20 cellular contexts compared by ENCODE assay signal in genomic region chr12:9708853-9709252, GRCh38. TPM values are rescaled to one million over a fixed set of nuclear protein-coding genes. Genes with fewer than 3 reads are reported as not detected.
DNase-seq lines count a peak whose midpoint lies in the region; ATAC-seq, FAIRE-seq and TF ChIP-seq lines count a peak whose summit lies in the region.
"Had no signal": no experiment of that assay in that cellular context is flagged by ENCODE, and none has a peak within 500 bp of the region (broad histone marks: within the 10 kb centered on the region; RNA-seq: fewer than 3 reads in every experiment).

No MANE protein-coding gene starts in this region.

- no peaks in the 10 kb centered on the region for H3K79me2 ChIP-seq in OCI-LY7 (ENCODE audit: insufficient read depth, low read depth, low read length)
- H3K79me2 ChIP-seq: hepatocyte had no signal

- H3K9ac ChIP-seq in kidney (ENCODE audit: low read length in 2 of 2): no peak overlapping the region

- WGBS in sigmoid colon, 2 donors: 87 to 88% methylated on average over 3 of the region's 3 CpGs
- 78 to 80% methylated on average over 3 of the region's 3 CpGs for WGBS in pancreas, 2 donors

- no peak for TF ChIP-seq EP300 in sigmoid colon (IDR thresholded peaks at IDR 0.05)

- H3K9me3 Mint-ChIP-seq in stimulated activated naive CD8-positive, alpha-beta T cell treated with anti-CD3 and anti-CD28 coated beads, Interleukin-15, Interleukin-2, amounts not matched to agents 100 ng/mL and 50 ng/mL, for 24 hours: peaks cover 13% of the 10 kb centered on the region
- peaks cover 22 to 23% of the 10 kb centered on the region in 2 donors for H3K9me3 Mint-ChIP-seq in stimulated activated naive CD8-positive, alpha-beta T cell treated with anti-CD3 and anti-CD28 coated beads, Interleukin-15, amount 100 ng/mL, for 72 hours
- H3K9me3 Mint-ChIP-seq in central memory CD8-positive, alpha-beta T cell: peaks cover 4% of the 10 kb centered on the region
- peaks cover 19% of the 10 kb centered on the region in 2 donors for H3K9me3 Mint-ChIP-seq in stimulated activated naive B cell treated with anti-CD40 and anti-IgM and Interleukin-4, amounts not matched to agents 10 μg/mL and 1 μg/mL and 100 μg/mL, for 72 hours

- intact Hi-C loops in OCI-LY7 (cut with micrococcal nuclease; ENCODE audit: unreplicated experiment) (loop anchor here (1.0 to 5.0 kb wide), 2 partner anchors 75 to 377 kb away; no protein-coding TSS in a partner anchor), sigmoid colon (cut with DNase I) (loop anchor here (2.0 to 10.0 kb wide), 2 partner anchors 74 to 378 kb away; no protein-coding TSS in a partner anchor), pancreas (cut with DNase I) (loop anchor here in 2 of 3 donors (5.0 to 10.0 kb wide), 3 partner anchors 72 to 377 kb away; no protein-coding TSS in a partner anchor), kidney (cut with DNase I) (loop anchor here (5.0 to 10.0 kb wide), 2 partner anchors 77 to 374 kb away; no protein-coding TSS in a partner anchor)

- peak overlapping the region; percentile 56 for H3K27ac ChIP-seq in OCI-LY7 (ENCODE audit: low read depth, low read length, poor library complexity, severe bottlenecking)
- H3K27ac ChIP-seq in sigmoid colon: no peak overlapping the region
- no peak overlapping the region for H3K27ac ChIP-seq in pancreas
- no peak overlapping the region for H3K27ac ChIP-seq in kidney (ENCODE audit: low read depth in 2 of 2, low read length in 2 of 2)
- H3K27ac ChIP-seq: C4-2B, esophagus muscularis mucosa, hepatocyte, HL-60, tibial nerve had no signal

- POLR2A ChIA-PET in OCI-LY7 (lab: Charles Lee): interaction anchor here (0.5 to 2.4 kb wide), 5 partner anchors 9 to 1735 kb away, joined by 3 to 9 read pairs (median 5); no protein-coding TSS in a partner anchor

- H2AFZ ChIP-seq in OCI-LY7 (ENCODE audit: low read length): no peak overlapping the region
- H2AFZ ChIP-seq: hepatocyte had no signal

- no peak overlapping the region for H3K4me2 ChIP-seq in OCI-LY7 (ENCODE audit: low read length)
- H3K4me2 ChIP-seq: hepatocyte had no signal

- ATAC-seq in stimulated activated naive CD8-positive, alpha-beta T cell treated with anti-CD3 and anti-CD28 coated beads, Interleukin-15, amount 100 ng/mL, for 72 hours: no peak
- ATAC-seq in central memory CD8-positive, alpha-beta T cell (replicated peaks; ENCODE audit: extremely low read depth, poor library complexity, severe bottlenecking): no peak
- no peak for ATAC-seq in stimulated activated naive B cell treated with anti-CD40 and anti-IgM and Interleukin-4, amounts not matched to agents 10 μg/mL and 1 μg/mL and 100 μg/mL, for 72 hours (replicated peaks)
- ATAC-seq in pancreas: no peak

- H3K36me3 ChIP-seq in OCI-LY7 (ENCODE audit: insufficient read depth, low read length) (peaks cover 31% of the 10 kb centered on the region), sigmoid colon (no peaks in the 10 kb centered on the region), pancreas (no peaks in the 10 kb centered on the region), kidney (ENCODE audit: control insufficient read depth in 1 of 2, insufficient read depth in 2 of 2, low read length in 2 of 2) (no peaks in the 10 kb centered on the region)
- H3K36me3 ChIP-seq: esophagus muscularis mucosa, stomach, tibial nerve had no signal

- H3K27me3 ChIP-seq in sigmoid colon (no peaks in the 10 kb centered on the region), pancreas (no peaks in the 10 kb centered on the region)
- H3K27me3 ChIP-seq: hepatocyte, stomach, tibial nerve had no signal

- H3K9me3 ChIP-seq in OCI-LY7 (ENCODE audit: low read length) (peaks cover 33% of the 10 kb centered on the region), sigmoid colon (peaks cover 0 to 4% (median 0%) of the 10 kb centered on the region in 4 donors), pancreas (no peaks in the 10 kb centered on the region), kidney (ENCODE audit: control insufficient read depth in 1 of 2, low read length in 2 of 2) (no peaks in the 10 kb centered on the region)
- H3K9me3 ChIP-seq: esophagus muscularis mucosa, stomach, tibial nerve had no signal

- H3K4me1 Mint-ChIP-seq in stimulated activated naive CD8-positive, alpha-beta T cell treated with anti-CD3 and anti-CD28 coated beads, Interleukin-15, Interleukin-2, amounts not matched to agents 100 ng/mL and 50 ng/mL, for 24 hours (ENCODE audit: low read depth): peaks cover 69% of the 10 kb centered on the region
- peaks cover 52% of the 10 kb centered on the region for H3K4me1 Mint-ChIP-seq in stimulated activated naive CD8-positive, alpha-beta T cell treated with anti-CD3 and anti-CD28 coated beads, Interleukin-15, amount 100 ng/mL, for 72 hours
- peaks cover 61% of the 10 kb centered on the region for H3K4me1 Mint-ChIP-seq in central memory CD8-positive, alpha-beta T cell
- peaks cover 61 to 88% of the 10 kb centered on the region in 2 donors for H3K4me1 Mint-ChIP-seq in stimulated activated naive B cell treated with anti-CD40 and anti-IgM and Interleukin-4, amounts not matched to agents 10 μg/mL and 1 μg/mL and 100 μg/mL, for 72 hours

- no peaks in the 10 kb centered on the region for H3K27me3 Mint-ChIP-seq in stimulated activated naive CD8-positive, alpha-beta T cell treated with anti-CD3 and anti-CD28 coated beads, Interleukin-15, Interleukin-2, amounts not matched to agents 100 ng/mL and 50 ng/mL, for 24 hours
- H3K27me3 Mint-ChIP-seq in stimulated activated naive CD8-positive, alpha-beta T cell treated with anti-CD3 and anti-CD28 coated beads, Interleukin-15, amount 100 ng/mL, for 72 hours: no peaks in the 10 kb centered on the region
- no peaks in the 10 kb centered on the region for H3K27me3 Mint-ChIP-seq in central memory CD8-positive, alpha-beta T cell
- no peaks in the 10 kb centered on the region for H3K27me3 Mint-ChIP-seq in stimulated activated naive B cell treated with anti-CD40 and anti-IgM and Interleukin-4, amounts not matched to agents 10 μg/mL and 1 μg/mL and 100 μg/mL, for 72 hours

- H3K4me3 Mint-ChIP-seq in stimulated activated naive CD8-positive, alpha-beta T cell treated with anti-CD3 and anti-CD28 coated beads, Interleukin-15, Interleukin-2, amounts not matched to agents 100 ng/mL and 50 ng/mL, for 24 hours: no peak overlapping the region
- no peak overlapping the region for H3K4me3 Mint-ChIP-seq in stimulated activated naive CD8-positive, alpha-beta T cell treated with anti-CD3 and anti-CD28 coated beads, Interleukin-15, amount 100 ng/mL, for 72 hours
- no peak overlapping the region for H3K4me3 Mint-ChIP-seq in central memory CD8-positive, alpha-beta T cell
- no peak overlapping the region for H3K4me3 Mint-ChIP-seq in stimulated activated naive B cell treated with anti-CD40 and anti-IgM and Interleukin-4, amounts not matched to agents 10 μg/mL and 1 μg/mL and 100 μg/mL, for 72 hours

- H4K20me1 ChIP-seq in OCI-LY7 (ENCODE audit: insufficient read depth, low read length): no peaks in the 10 kb centered on the region

- H3K4me1 ChIP-seq in OCI-LY7 (ENCODE audit: insufficient read depth, low read length, poor library complexity, severe bottlenecking) (peaks cover 78% of the 10 kb centered on the region), sigmoid colon (no peaks in the 10 kb centered on the region), pancreas (no peaks in the 10 kb centered on the region), kidney (ENCODE audit: control insufficient read depth in 1 of 2, insufficient read depth in 1 of 2, low read depth in 1 of 2, low read length in 2 of 2) (no peaks in the 10 kb centered on the region)

- TF ChIP-seq CTCF in OCI-LY7 (conservative IDR thresholded peaks at IDR 0.05; ENCODE audit: low read length) (no peak), sigmoid colon (IDR thresholded peaks at IDR 0.05) (no peak), pancreas (IDR thresholded peaks at IDR 0.05) (no peak), kidney (IDR thresholded peaks at IDR 0.05; ENCODE audit: borderline replicate concordance, extremely low read depth, insufficient read depth) (no peak)

- FAIRE-seq in pancreas (lab: Jason Lieb, UNC) (no peak), kidney (lab: Jason Lieb, UNC) (no peak)
- FAIRE-seq: frontal cortex had no signal

- no peak for TF ChIP-seq POLR2A in sigmoid colon (IDR thresholded peaks at IDR 0.05)

- no peak for DNase-seq in stimulated activated naive CD8-positive, alpha-beta T cell treated with anti-CD3 and anti-CD28 coated beads, Interleukin-15, amount 100 ng/mL, for 72 hours
- DNase-seq in OCI-LY7 (ENCODE audit: low spot score) (no peak), sigmoid colon (no peak), pancreas (no peak), kidney (no peak)
- no peak for DNase-seq in central memory CD8-positive, alpha-beta T cell (ENCODE audit: low spot score in 2 of 2)
- no peak for DNase-seq in stimulated activated naive B cell treated with anti-CD40 and anti-IgM and Interleukin-4, amounts not matched to agents 10 μg/mL and 1 μg/mL and 100 μg/mL, for 72 hours
- DNase-seq: DMS 273 treated with DMSO at 0.1 percent for 48 hours, NCI-H2029 had no signal

- CTCF ChIA-PET in OCI-LY7 (lab: Charles Lee; ENCODE audit: unreplicated experiment): interaction anchor here (1.5 kb wide), 1 partner anchor 9 kb away, joined by 3 read pairs; no protein-coding TSS in a partner anchor

- H3K27ac Mint-ChIP-seq in stimulated activated naive CD8-positive, alpha-beta T cell treated with anti-CD3 and anti-CD28 coated beads, Interleukin-15, Interleukin-2, amounts not matched to agents 100 ng/mL and 50 ng/mL, for 24 hours: peak overlapping the region; percentile 85
- H3K27ac Mint-ChIP-seq in stimulated activated naive CD8-positive, alpha-beta T cell treated with anti-CD3 and anti-CD28 coated beads, Interleukin-15, amount 100 ng/mL, for 72 hours: peak overlapping the region in 1 of 2 donors; percentile 82
- peak overlapping the region; percentile 70 for H3K27ac Mint-ChIP-seq in central memory CD8-positive, alpha-beta T cell (ENCODE audit: low read depth)
- H3K27ac Mint-ChIP-seq in stimulated activated naive B cell treated with anti-CD40 and anti-IgM and Interleukin-4, amounts not matched to agents 10 μg/mL and 1 μg/mL and 100 μg/mL, for 72 hours: peak overlapping the region; percentile 92

- no peak overlapping the region for H3K4me3 ChIP-seq in OCI-LY7 (ENCODE audit: low read depth, low read length, poor library complexity, severe bottlenecking)
- H3K4me3 ChIP-seq in sigmoid colon: no peak overlapping the region
- no peak overlapping the region for H3K4me3 ChIP-seq in pancreas
- no peak overlapping the region for H3K4me3 ChIP-seq in kidney (ENCODE audit: low read length in 2 of 2)
- H3K4me3 ChIP-seq: esophagus muscularis mucosa, hepatocyte, stomach, tibial nerve had no signal

- H3K36me3 Mint-ChIP-seq in stimulated activated naive CD8-positive, alpha-beta T cell treated with anti-CD3 and anti-CD28 coated beads, Interleukin-15, Interleukin-2, amounts not matched to agents 100 ng/mL and 50 ng/mL, for 24 hours (ENCODE audit: low read depth): peaks cover 14% of the 10 kb centered on the region
- peaks cover 8% of the 10 kb centered on the region for H3K36me3 Mint-ChIP-seq in central memory CD8-positive, alpha-beta T cell (ENCODE audit: insufficient read depth)
- peaks cover 54 to 66% of the 10 kb centered on the region in 2 donors for H3K36me3 Mint-ChIP-seq in stimulated activated naive B cell treated with anti-CD40 and anti-IgM and Interleukin-4, amounts not matched to agents 10 μg/mL and 1 μg/mL and 100 μg/mL, for 72 hours

- BruUV-seq in OCI-LY7 (replicated peaks; lab: Mats Ljungman, UMichigan): no TSS peak

- H3K9me2 ChIP-seq in OCI-LY7 (ENCODE audit: insufficient read depth, low read length): no peaks in the 10 kb centered on the region

RNA-seq across cellular contexts. Expression of gene CLECL1, which starts 24.0 kb away (rescaled TPM):
- 68.4 and 73.3 TPM in 2 replicates for total RNA-seq in OCI-LY7 (2014; rRNA removed; shearing (Covaris generic))
- total RNA-seq in OCI-LY7 (2022) (106 and 114 TPM in 2 replicates), sigmoid colon (not detected), pancreas (under 1 TPM in 2 of 6 donors, not detected in 4; 0.31 to 0.43 TPM), kidney (2.1 TPM)
- polyA plus RNA-seq in sigmoid colon (1 to 10 TPM in 1 of 3 donors, not detected in 2; 4.5 TPM), pancreas (not detected), kidney (ENCODE audit: insufficient read depth, low read depth, low replicate concordance) (not detected)
- total RNA-seq: chondrocyte, frontal cortex, hepatocyte, myocyte, tibial nerve had no signal
- polyA plus RNA-seq: AG04450, hepatocyte had no signal

RNA-seq across cellular contexts. Expression of gene CLEC2D, which starts 39.3 kb away (rescaled TPM):
- total RNA-seq in OCI-LY7 (2014; rRNA removed; shearing (Covaris generic)): 56.9 and 59.6 TPM in 2 replicates
- 146 and 177 TPM in 2 replicates for total RNA-seq in OCI-LY7 (2022)
- total RNA-seq in sigmoid colon: 10 to 100 TPM in 1 of 4 donors, 1 to 10 TPM in 3; 6.4 to 18.6 (median 8.8) TPM
- polyA plus RNA-seq in sigmoid colon: 10 to 100 TPM in 1 of 3 donors, 1 to 10 TPM in 1, under 1 TPM in 1; 0.69 to 24.0 (median 1.2) TPM
- total RNA-seq in pancreas: 1 to 10 TPM; 1.1 to 5.7 (median 2.1) TPM
- polyA plus RNA-seq in pancreas: 1 to 10 TPM; 2.8 to 3.6 TPM
- 22.4 TPM for total RNA-seq in kidney
- polyA plus RNA-seq in kidney (ENCODE audit: insufficient read depth, low read depth, low replicate concordance): 2.5 TPM

RNA-seq across cellular contexts. Expression of gene CD69, which starts 51.8 kb away (rescaled TPM):
- total RNA-seq in OCI-LY7 (2014; rRNA removed; shearing (Covaris generic)): 12.3 and 13.7 TPM in 2 replicates
- total RNA-seq in OCI-LY7 (2022) (9.7 and 10.3 TPM in 2 replicates), sigmoid colon (1 to 10 TPM; 2.7 to 7.8 (median 3.6) TPM), pancreas (1 to 10 TPM in 2 of 6 donors, under 1 TPM in 4; 0.12 to 1.9 (median 0.76) TPM), kidney (25.0 TPM)
- polyA plus RNA-seq in sigmoid colon (10 to 100 TPM in 1 of 3 donors, 1 to 10 TPM in 2; 2.3 to 31.4 (median 3.0) TPM), pancreas (under 1 TPM; 0.23 to 0.31 TPM), kidney (ENCODE audit: insufficient read depth, low read depth, low replicate concordance) (2.2 TPM)
- total RNA-seq: chondrocyte, frontal cortex, myocyte had no signal
- polyA plus RNA-seq: AG04450 had no signal

Comparison
In these comparisons a context has a peak if more than half of its experiments do, and no peak if none do; other contexts are left out.
1. RNA of gene CLECL1, which starts 24.0 kb away (total RNA-seq): 68.4 to 114 TPM in OCI-LY7; 2.1 TPM in kidney (single experiment), 0.31 to 0.43 TPM in pancreas and not detected in sigmoid colon; every median in the first group is over 10 times any median in the second.